ENCODE assay signal across 15 cellular contexts in the genomic region with DNA sequence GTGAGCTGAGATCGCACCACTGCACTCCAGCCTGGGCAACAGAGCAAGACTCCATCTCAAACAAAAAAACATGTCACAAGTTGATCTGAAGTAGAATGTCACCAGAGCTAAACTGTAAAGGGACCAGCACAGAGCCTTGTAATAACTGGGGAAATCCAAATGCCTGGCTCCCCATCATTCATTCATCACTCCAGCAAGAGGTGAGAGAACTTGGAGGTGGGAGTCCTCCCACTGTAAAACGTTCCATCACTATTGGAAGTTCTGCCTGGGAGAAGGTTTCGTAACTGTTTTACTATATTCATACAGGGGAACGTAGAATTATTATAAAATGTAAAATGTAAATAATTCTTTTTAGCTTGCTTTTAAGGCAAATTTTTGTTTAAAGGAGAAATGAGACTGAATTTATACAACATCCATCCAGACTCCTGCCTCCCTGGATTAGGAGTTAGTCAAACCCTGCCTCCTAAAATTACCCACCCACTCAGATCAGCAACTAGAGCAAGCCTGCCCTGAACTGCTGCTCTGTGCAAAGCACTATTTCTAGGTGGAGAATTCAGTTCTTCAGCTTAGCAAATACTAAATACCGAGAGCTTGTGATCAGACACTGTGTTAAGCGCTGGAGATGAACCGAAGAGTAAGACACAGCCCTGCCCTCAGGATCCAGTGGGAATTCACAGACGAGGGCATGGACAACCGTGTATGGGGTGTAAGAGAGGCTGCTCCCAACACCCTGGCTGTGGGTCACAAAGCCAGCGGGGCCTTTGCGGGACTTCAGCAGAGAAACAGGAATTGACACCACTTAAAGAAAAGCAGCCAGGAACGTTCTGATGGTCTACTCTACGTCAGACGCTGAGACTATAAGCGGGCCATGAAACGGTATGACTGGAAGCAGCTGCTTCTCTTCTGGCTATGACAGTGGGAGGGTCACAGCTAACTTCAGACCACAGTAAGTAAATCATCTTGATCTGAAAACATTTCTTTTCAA.
"Had no signal": no experiment of that assay in that cellular context is flagged by ENCODE, and none has a peak within 500 bp of the region (broad histone marks: within the 10 kb centered on the region; RNA-seq: fewer than 3 reads in every experiment).

No MANE protein-coding gene starts in this region.

- H3K27me3 Mint-ChIP-seq: activated naive CD4-positive, alpha-beta T cell treated with anti-CD3 and anti-CD28 coated beads, Interleukin-2, amount 50 U/mL, for 24 hours; brain had no signal

- H3K27ac Mint-ChIP-seq: activated naive CD4-positive, alpha-beta T cell treated with anti-CD3 and anti-CD28 coated beads, Interleukin-2, amount 50 U/mL, for 24 hours; nephron progenitor cell had no signal

- H3K4me3 Mint-ChIP-seq: activated naive CD4-positive, alpha-beta T cell treated with anti-CD3 and anti-CD28 coated beads, Interleukin-2, amount 50 U/mL, for 24 hours; brain; nephron progenitor cell had no signal

- H3K4me1 Mint-ChIP-seq: activated naive CD4-positive, alpha-beta T cell treated with anti-CD3 and anti-CD28 coated beads, Interleukin-2, amount 50 U/mL, for 24 hours; brain had no signal

- H3K9me3 Mint-ChIP-seq: activated naive CD4-positive, alpha-beta T cell treated with anti-CD3 and anti-CD28 coated beads, Interleukin-2, amount 50 U/mL, for 24 hours; brain had no signal

- H3K36me3 Mint-ChIP-seq: activated naive CD4-positive, alpha-beta T cell treated with anti-CD3 and anti-CD28 coated beads, Interleukin-2, amount 50 U/mL, for 24 hours had no signal

- DNase-seq: activated CD4-positive, alpha-beta T cell treated with anti-CD3 and anti-CD28 coated beads, Interleukin-2, amount 50 U/mL, for 4 hours; activated gamma-delta T cell; activated T-cell treated with anti-CD3 and anti-CD28 coated beads for 4 hours; anterior cingulate cortex; dermis blood vessel endothelial cell; effector CD8-positive, alpha-beta T cell; foreskin melanocyte; hypothalamus; nephron progenitor cell; posterior cingulate gyrus; stimulated activated CD4-positive, alpha-beta T cell treated with anti-CD3 and anti-CD28 coated beads, Interleukin-4, amount 100 ng/mL, for 24 hours; stimulated activated naive CD4-positive, alpha-beta T cell treated with Interleukin-2 at 50 U/mL for 16 hours; T-helper 9 cell had no signal
